1 cellular context compared by ENCODE assay signal in the genomic region with DNA sequence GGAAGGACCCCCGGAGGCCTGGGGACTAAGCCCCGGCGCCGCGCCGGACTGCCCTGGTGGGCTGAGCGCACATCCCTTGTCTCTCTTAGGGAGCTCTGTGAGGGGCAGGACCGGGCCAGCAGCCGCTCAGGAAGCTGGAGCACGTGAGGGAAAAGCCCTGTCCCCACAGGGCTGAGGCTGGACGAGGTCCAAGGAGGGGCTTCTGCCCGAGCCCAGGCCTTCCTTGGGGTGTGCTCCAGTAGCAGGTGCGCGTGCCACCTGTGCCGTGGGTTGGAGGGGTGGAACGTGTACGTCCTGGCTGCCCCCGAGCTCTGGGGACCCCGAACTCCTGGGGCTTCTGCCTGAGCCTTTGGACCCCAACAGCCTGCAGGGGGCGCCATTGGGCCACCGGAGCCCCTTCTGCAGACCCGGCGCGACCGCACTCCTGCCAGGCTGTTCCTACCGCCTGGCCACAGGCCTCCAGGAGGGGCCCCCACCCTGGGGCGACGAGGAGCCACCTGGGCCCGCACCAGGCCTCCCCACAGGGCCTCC.
A peak's percentile ranks its signal among the peaks of the same experiment; 100 is the strongest.
TF ChIP-seq lines count a peak whose summit lies in the region.

No MANE protein-coding gene starts in this region.

TF ChIP-seq in HEK293, 187 proteins besides CTCF, POLR2A, EP300 and RAD21 (continued from another document):
- no peak for TF ChIP-seq ZNF596 (tag by site-specific recombination; IDR thresholded peaks at IDR 0.05)
- 0 out of 2 replicates have a peak, but pooled peaks have one; percentile 52 for TF ChIP-seq BCL11A (tag by site-specific recombination; IDR thresholded peaks at IDR 0.05; ENCODE audit: low read depth)
- peak; percentile 40 for TF ChIP-seq ZIC2 (tag by site-specific recombination; IDR thresholded peaks at IDR 0.05)
- TF ChIP-seq, protein P1, sequence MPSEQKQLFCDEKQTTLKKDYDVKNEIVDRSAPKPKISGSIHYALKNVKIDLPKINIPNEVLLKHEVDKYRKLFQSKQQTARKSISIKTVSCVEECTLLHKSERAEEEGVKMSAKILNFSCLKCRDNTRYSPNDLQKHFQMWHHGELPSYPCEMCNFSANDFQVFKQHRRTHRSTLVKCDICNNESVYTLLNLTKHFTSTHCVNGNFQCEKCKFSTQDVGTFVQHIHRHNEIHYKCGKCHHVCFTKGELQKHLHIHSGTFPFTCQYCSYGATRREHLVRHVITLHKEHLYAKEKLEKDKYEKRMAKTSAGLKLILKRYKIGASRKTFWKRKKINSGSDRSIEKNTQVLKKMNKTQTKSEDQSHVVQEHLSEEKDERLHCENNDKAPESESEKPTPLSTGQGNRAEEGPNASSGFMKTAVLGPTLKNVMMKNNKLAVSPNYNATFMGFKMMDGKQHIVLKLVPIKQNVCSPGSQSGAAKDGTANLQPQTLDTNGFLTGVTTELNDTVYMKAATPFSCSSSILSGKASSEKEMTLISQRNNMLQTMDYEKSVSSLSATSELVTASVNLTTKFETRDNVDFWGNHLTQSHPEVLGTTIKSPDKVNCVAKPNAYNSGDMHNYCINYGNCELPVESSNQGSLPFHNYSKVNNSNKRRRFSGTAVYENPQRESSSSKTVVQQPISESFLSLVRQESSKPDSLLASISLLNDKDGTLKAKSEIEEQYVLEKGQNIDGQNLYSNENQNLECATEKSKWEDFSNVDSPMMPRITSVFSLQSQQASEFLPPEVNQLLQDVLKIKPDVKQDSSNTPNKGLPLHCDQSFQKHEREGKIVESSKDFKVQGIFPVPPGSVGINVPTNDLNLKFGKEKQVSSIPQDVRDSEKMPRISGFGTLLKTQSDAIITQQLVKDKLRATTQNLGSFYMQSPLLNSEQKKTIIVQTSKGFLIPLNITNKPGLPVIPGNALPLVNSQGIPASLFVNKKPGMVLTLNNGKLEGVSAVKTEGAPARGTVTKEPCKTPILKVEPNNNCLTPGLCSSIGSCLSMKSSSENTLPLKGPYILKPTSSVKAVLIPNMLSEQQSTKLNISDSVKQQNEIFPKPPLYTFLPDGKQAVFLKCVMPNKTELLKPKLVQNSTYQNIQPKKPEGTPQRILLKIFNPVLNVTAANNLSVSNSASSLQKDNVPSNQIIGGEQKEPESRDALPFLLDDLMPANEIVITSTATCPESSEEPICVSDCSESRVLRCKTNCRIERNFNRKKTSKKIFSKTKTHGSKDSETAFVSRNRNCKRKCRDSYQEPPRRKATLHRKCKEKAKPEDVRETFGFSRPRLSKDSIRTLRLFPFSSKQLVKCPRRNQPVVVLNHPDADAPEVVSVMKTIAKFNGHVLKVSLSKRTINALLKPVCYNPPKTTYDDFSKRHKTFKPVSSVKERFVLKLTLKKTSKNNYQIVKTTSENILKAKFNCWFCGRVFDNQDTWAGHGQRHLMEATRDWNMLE (tag by site-specific recombination; conservative IDR thresholded peaks at IDR 0.05; ENCODE audit: low read depth), result no peak
- TF ChIP-seq ZNF585B (tag by site-specific recombination; IDR thresholded peaks at IDR 0.05), result no peak
- TF ChIP-seq, protein P2, sequence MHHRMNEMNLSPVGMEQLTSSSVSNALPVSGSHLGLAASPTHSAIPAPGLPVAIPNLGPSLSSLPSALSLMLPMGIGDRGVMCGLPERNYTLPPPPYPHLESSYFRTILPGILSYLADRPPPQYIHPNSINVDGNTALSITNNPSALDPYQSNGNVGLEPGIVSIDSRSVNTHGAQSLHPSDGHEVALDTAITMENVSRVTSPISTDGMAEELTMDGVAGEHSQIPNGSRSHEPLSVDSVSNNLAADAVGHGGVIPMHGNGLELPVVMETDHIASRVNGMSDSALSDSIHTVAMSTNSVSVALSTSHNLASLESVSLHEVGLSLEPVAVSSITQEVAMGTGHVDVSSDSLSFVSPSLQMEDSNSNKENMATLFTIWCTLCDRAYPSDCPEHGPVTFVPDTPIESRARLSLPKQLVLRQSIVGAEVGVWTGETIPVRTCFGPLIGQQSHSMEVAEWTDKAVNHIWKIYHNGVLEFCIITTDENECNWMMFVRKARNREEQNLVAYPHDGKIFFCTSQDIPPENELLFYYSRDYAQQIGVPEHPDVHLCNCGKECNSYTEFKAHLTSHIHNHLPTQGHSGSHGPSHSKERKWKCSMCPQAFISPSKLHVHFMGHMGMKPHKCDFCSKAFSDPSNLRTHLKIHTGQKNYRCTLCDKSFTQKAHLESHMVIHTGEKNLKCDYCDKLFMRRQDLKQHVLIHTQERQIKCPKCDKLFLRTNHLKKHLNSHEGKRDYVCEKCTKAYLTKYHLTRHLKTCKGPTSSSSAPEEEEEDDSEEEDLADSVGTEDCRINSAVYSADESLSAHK (tag by site-specific recombination; IDR thresholded peaks at IDR 0.05), result no peak
- TF ChIP-seq, protein P3, sequence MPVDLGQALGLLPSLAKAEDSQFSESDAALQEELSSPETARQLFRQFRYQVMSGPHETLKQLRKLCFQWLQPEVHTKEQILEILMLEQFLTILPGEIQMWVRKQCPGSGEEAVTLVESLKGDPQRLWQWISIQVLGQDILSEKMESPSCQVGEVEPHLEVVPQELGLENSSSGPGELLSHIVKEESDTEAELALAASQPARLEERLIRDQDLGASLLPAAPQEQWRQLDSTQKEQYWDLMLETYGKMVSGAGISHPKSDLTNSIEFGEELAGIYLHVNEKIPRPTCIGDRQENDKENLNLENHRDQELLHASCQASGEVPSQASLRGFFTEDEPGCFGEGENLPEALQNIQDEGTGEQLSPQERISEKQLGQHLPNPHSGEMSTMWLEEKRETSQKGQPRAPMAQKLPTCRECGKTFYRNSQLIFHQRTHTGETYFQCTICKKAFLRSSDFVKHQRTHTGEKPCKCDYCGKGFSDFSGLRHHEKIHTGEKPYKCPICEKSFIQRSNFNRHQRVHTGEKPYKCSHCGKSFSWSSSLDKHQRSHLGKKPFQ (tag by site-specific recombination; IDR thresholded peaks at IDR 0.05), result no peak
- no peak for TF ChIP-seq ZSCAN23 (tag by site-specific recombination; IDR thresholded peaks at IDR 0.05)
- TF ChIP-seq ZNF138 (tag by site-specific recombination; IDR thresholded peaks at IDR 0.05; ENCODE audit: borderline replicate concordance), result no peak
